In the genomic region with DNA sequence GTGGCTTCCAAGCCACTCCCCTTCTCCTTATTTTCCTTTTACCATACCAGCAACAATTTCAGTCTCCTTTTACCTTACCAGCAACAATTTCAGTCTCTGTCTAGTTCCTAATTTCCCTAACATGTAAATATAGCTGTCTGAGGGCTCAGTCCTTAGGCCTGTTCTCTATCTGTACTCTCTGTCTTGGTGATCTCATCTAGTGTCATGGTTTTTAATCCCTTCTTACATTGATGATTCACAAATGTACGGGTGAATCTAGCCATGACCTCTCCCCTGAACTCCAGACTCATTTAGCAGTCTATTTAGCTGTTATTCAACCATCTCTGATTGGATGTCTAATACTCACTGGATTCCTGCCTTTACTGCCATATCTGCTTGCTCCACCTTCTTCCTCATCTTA, we compare ENCODE assay signal across 9 cellular contexts. TPM values are rescaled to one million over a fixed set of nuclear protein-coding genes. Genes with fewer than 3 reads are reported as not detected.
DNase-seq lines count a peak whose midpoint lies in the region; ATAC-seq lines count a peak whose summit lies in the region.
"Had no signal": no experiment of that assay in that cellular context is flagged by ENCODE, and none has a peak within 500 bp of the region (broad histone marks: within the 10 kb centered on the region; RNA-seq: fewer than 3 reads in every experiment).

No MANE protein-coding gene starts in this region.

- ATAC-seq in GM21717 (IDR thresholded peaks at IDR 0.05; ENCODE audit: unreplicated experiment), result peak; percentile 81
- ATAC-seq in naive thymus-derived CD4-positive, alpha-beta T cell, result no peak

- H3K4me1 ChIP-seq in CD8-positive, alpha-beta memory T cell (ENCODE audit: insufficient read depth, low read length), result no peaks in the 10 kb centered on the region
- no peaks in the 10 kb centered on the region for H3K4me1 ChIP-seq in naive thymus-derived CD4-positive, alpha-beta T cell (ENCODE audit: control insufficient read depth in 2 of 2, insufficient read depth in 2 of 2, low read length in 2 of 2)

- peaks cover 0 to 3% (median 0%) of the 10 kb centered on the region in 3 donors for H3K36me3 Mint-ChIP-seq in CD8-positive, alpha-beta memory T cell
- no peaks in the 10 kb centered on the region for H3K36me3 Mint-ChIP-seq in naive thymus-derived CD4-positive, alpha-beta T cell

- POLR2A ChIA-PET in CD8-positive, alpha-beta memory T cell (lab: Charles Lee), result no interaction called here
- POLR2A ChIA-PET in naive thymus-derived CD4-positive, alpha-beta T cell (lab: Charles Lee), result no interaction called here

- no peaks in the 10 kb centered on the region for H3K36me3 ChIP-seq in CD8-positive, alpha-beta memory T cell (ENCODE audit: insufficient read depth, low read length)
- no peaks in the 10 kb centered on the region for H3K36me3 ChIP-seq in naive thymus-derived CD4-positive, alpha-beta T cell (ENCODE audit: control insufficient read depth in 2 of 3, insufficient read depth in 3 of 3, low read length in 3 of 3)

- peaks cover 18 to 42% (median 40%) of the 10 kb centered on the region in 3 donors for H3K4me1 Mint-ChIP-seq in CD8-positive, alpha-beta memory T cell
- H3K4me1 Mint-ChIP-seq in naive thymus-derived CD4-positive, alpha-beta T cell, result peaks cover 0 to 17% (median 0%) of the 10 kb centered on the region in 7 donors

- no peak overlapping the region for H3K4me3 ChIP-seq in CD8-positive, alpha-beta memory T cell (ENCODE audit: low read length)
- no peak overlapping the region for H3K4me3 ChIP-seq in naive thymus-derived CD4-positive, alpha-beta T cell (ENCODE audit: low read length)
- H3K4me3 ChIP-seq: SK-N-MC had no signal

- H3K27me3 Mint-ChIP-seq in CD8-positive, alpha-beta memory T cell, result no peaks in the 10 kb centered on the region
- H3K27me3 Mint-ChIP-seq in naive thymus-derived CD4-positive, alpha-beta T cell, result peaks cover 5 to 37% (median 20%) of the 10 kb centered on the region in 5 donors

- peak overlapping the region in 2 of 8 donors; percentile 8 to 26 for H3K27ac Mint-ChIP-seq in CD8-positive, alpha-beta memory T cell
- H3K27ac Mint-ChIP-seq in naive thymus-derived CD4-positive, alpha-beta T cell, result no peak overlapping the region

- DNase-seq in GM04504 (ENCODE audit: low read depth), result peak; percentile 49
- DNase-seq in HT1080 (ENCODE audit: low read depth), result peak; percentile 89
- DNase-seq in hepatic stellate cell (ENCODE audit: low spot score), result peak; percentile 32
- DNase-seq in CD8-positive, alpha-beta memory T cell, result no peak
- no peak for DNase-seq in cardiac septum (ENCODE audit: low spot score)
- no peak for DNase-seq in naive thymus-derived CD4-positive, alpha-beta T cell
- no peak for DNase-seq in 8988T

- CTCF ChIA-PET in CD8-positive, alpha-beta memory T cell (lab: Charles Lee), result no interaction called here
- CTCF ChIA-PET in naive thymus-derived CD4-positive, alpha-beta T cell (lab: Charles Lee), result no interaction called here

- no peak overlapping the region for H3K27ac ChIP-seq in CD8-positive, alpha-beta memory T cell (ENCODE audit: low read depth, low read length)
- no peak overlapping the region for H3K27ac ChIP-seq in naive thymus-derived CD4-positive, alpha-beta T cell (ENCODE audit: low read depth, low read length)
- H3K27ac ChIP-seq: SK-N-MC had no signal

- no peak overlapping the region for H3K4me3 Mint-ChIP-seq in CD8-positive, alpha-beta memory T cell
- no peak overlapping the region for H3K4me3 Mint-ChIP-seq in naive thymus-derived CD4-positive, alpha-beta T cell

- no peaks in the 10 kb centered on the region for H3K9me3 Mint-ChIP-seq in CD8-positive, alpha-beta memory T cell
- peaks cover 0 to 5% (median 0%) of the 10 kb centered on the region in 11 donors for H3K9me3 Mint-ChIP-seq in naive thymus-derived CD4-positive, alpha-beta T cell

- H3K9me3 ChIP-seq in CD8-positive, alpha-beta memory T cell (ENCODE audit: low read length), result no peaks in the 10 kb centered on the region
- no peaks in the 10 kb centered on the region for H3K9me3 ChIP-seq in naive thymus-derived CD4-positive, alpha-beta T cell (ENCODE audit: control insufficient read depth in 2 of 3, low read length in 3 of 3)

- no peaks in the 10 kb centered on the region for H3K27me3 ChIP-seq in CD8-positive, alpha-beta memory T cell (ENCODE audit: insufficient read depth, low read length, poor library complexity, severe bottlenecking)
- no peaks in the 10 kb centered on the region for H3K27me3 ChIP-seq in naive thymus-derived CD4-positive, alpha-beta T cell (ENCODE audit: control insufficient read depth in 2 of 2, insufficient read depth in 2 of 2, low read length in 2 of 2)

- intact Hi-C loops in cardiac septum (cut with DNase I), result no loop called here
- intact Hi-C loops in naive thymus-derived CD4-positive, alpha-beta T cell (cut with micrococcal nuclease), result no loop called here

RNA-seq across cellular contexts. Expression of a gene that starts 7.2 kb away (rescaled TPM):
- total RNA-seq in HT1080 (2014; rRNA removed; shearing (Covaris generic)), result 2.8 and 3.4 TPM in 2 replicates
- polyA plus RNA-seq in HT1080 (2015; cell fraction: cytosol; rRNA removed), result 4.6 and 6.4 TPM in 2 replicates
- 3.2 and 3.3 TPM in 2 replicates for polyA plus RNA-seq in HT1080 (2015; cell fraction: nucleus; rRNA removed)
- total RNA-seq in CD8-positive, alpha-beta memory T cell, result 1 to 10 TPM in 1 of 2 experiments, under 1 TPM in 1; 0.70 to 1.0 TPM
- polyA plus RNA-seq in CD8-positive, alpha-beta memory T cell, result 3.8 TPM
- 3.1 TPM for total RNA-seq in cardiac septum
- 1 to 10 TPM in 3 of 5 experiments, under 1 TPM in 2; 0.54 to 8.7 (median 2.7) TPM for total RNA-seq in naive thymus-derived CD4-positive, alpha-beta T cell
- under 1 TPM; 0.47 to 0.64 TPM for polyA plus RNA-seq in naive thymus-derived CD4-positive, alpha-beta T cell

Comparison
In these comparisons a context has a peak if more than half of its experiments do, and no peak if none do; other contexts are left out.
1. DNase-seq: peak in GM04504 (single experiment), HT1080 (single experiment) and hepatic stellate cell (single experiment); none in CD8-positive, alpha-beta memory T cell (0 of 5), cardiac septum (single experiment), naive thymus-derived CD4-positive, alpha-beta T cell (0 of 9) and 8988T (single experiment).